30 cellular contexts compared by ENCODE assay signal in the genomic region with DNA sequence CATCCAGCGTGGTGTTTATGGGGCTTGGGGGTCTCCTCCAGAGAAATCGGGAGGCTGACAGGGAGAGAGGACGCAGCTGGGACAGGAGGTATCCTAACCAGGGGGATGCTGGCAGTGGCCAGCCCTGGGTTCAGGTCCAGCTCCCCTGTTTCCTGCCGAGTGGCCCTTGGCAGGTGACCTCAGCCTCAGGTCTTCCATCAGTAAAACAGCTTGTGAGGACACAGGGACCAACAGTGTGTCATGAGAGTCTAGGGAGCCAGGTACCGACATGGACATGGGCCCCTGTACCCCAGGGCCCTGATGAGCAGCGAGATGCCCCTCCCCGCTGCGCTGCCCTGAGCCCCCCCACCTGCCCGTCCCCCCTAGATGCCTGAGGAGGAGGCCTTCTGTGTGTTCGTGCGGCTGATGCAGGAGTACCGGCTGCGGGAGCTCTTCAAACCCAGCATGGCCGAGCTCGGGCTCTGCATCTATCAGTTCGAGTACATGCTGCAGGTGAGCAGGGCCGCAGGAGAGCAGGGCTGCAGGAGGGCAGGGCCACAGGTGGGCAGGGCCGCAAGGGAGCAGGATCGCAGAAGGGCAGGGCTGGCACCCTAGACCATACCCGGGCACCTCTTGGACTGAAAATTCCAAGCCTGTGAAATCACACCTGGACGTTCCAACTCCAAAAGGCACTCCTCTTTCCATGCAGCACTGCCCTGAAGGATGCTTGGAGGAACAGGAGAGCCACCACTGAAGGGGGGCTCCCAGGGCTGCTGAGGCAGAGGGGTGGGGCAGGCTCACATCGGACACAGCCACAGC. TPM values are rescaled to one million over a fixed set of nuclear protein-coding genes. Genes with fewer than 3 reads are reported as not detected.
DNase-seq lines count a peak whose midpoint lies in the region; ATAC-seq and TF ChIP-seq lines count a peak whose summit lies in the region.
"Had no signal": no experiment of that assay in that cellular context is flagged by ENCODE, and none has a peak within 500 bp of the region (broad histone marks: within the 10 kb centered on the region; RNA-seq: fewer than 3 reads in every experiment).

No MANE protein-coding gene starts in this region.

- no peak for ATAC-seq in HG03159 (IDR thresholded peaks at IDR 0.05; ENCODE audit: unreplicated experiment)
- ATAC-seq: activated T-helper 17 cell treated with anti-CD3 and anti-CD28 coated beads, Interleukin-2, amount 50 U/mL, for 72 hours; naive thymus-derived CD8-positive, alpha-beta T cell; stimulated activated effector memory CD8-positive, alpha-beta T cell treated with anti-CD3 and anti-CD28 coated beads, Interleukin-12 subunit alpha, Interleukin-12 subunit beta, amount 100 ng/mL, for 72 hours had no signal

- POLR2A ChIA-PET in RWPE1 (lab: Yijun Ruan, JAX; ENCODE audit: low non-redundant PET), result interaction anchor here (0.6 kb wide), 1 partner anchor 163 kb away, joined by 7 read pairs; no protein-coding TSS in a partner anchor

- CTCF ChIA-PET in RWPE1 (lab: Yijun Ruan, JAX), result interaction anchor here (1.5 kb wide), 1 partner anchor 12 kb away, joined by 4 read pairs; no protein-coding TSS in a partner anchor

- intact Hi-C loops in stomach (cut with DNase I; ENCODE audit: low total_unique reads), result loop anchor here (10.0 kb wide), 2 partner anchors 75 to 155 kb away; a partner anchor contains a TSS

- peaks cover 0 to 28% (median 14%) of the 10 kb centered on the region in 10 experiments; a peak in 14 of 20 replicates for H3K4me1 ChIP-seq in BLaER1 treated with 17β-estradiol and CSF1 and Interleukin-3, amounts not matched to agents 10 nM and 100 nM
- H3K4me1 ChIP-seq in osteoblast (ENCODE audit: insufficient read depth, low read length) (no peaks in the 10 kb centered on the region), stomach (peaks cover 0 to 18% (median 10%) of the 10 kb centered on the region in 4 donors)
- H3K4me1 ChIP-seq: uterus had no signal

- peak overlapping the region in 8 of 11 experiments; percentile 24 to 63 (median 52); a peak in 14 of 22 replicates for H3K4me2 ChIP-seq in BLaER1 treated with 17β-estradiol and CSF1 and Interleukin-3, amounts not matched to agents 10 nM and 100 nM
- no peak overlapping the region for H3K4me2 ChIP-seq in osteoblast (ENCODE audit: insufficient read depth, low read length)
- H3K4me2 ChIP-seq: KMS-11 had no signal

- peaks cover 0 to 66% (median 13%) of the 10 kb centered on the region in 11 experiments; a peak in 13 of 22 replicates for H4K20me1 ChIP-seq in BLaER1 treated with 17β-estradiol and CSF1 and Interleukin-3, amounts not matched to agents 10 nM and 100 nM
- peaks cover 7% of the 10 kb centered on the region for H4K20me1 ChIP-seq in osteoblast (ENCODE audit: insufficient read depth, low read length)

- no peaks in the 10 kb centered on the region; a peak in 1 of 22 replicates for H3K36me3 ChIP-seq in BLaER1 treated with 17β-estradiol and CSF1 and Interleukin-3, amounts not matched to agents 10 nM and 100 nM
- H3K36me3 ChIP-seq in osteoblast (ENCODE audit: insufficient read depth, low read length) (no peaks in the 10 kb centered on the region), stomach (peaks cover 0 to 14% (median 6%) of the 10 kb centered on the region in 4 donors)
- H3K36me3 ChIP-seq: HAP-1, ovary, Peyer's patch, uterus had no signal

- 67 to 80% (median 74%) methylated on average over 12 to 22 of the region's 22 CpGs for WGBS in stomach, 5 donors

- no peak overlapping the region for H3K4me3 ChIP-seq in BLaER1 treated with 17β-estradiol and CSF1 and Interleukin-3, amounts not matched to agents 10 nM and 100 nM
- H3K4me3 ChIP-seq in osteoblast (ENCODE audit: insufficient read depth, low read length), result no peak overlapping the region
- H3K4me3 ChIP-seq in stomach, result no peak overlapping the region
- H3K4me3 ChIP-seq: HAP-1, ovary, Peyer's patch, uterus had no signal

- H2AFZ ChIP-seq in osteoblast (ENCODE audit: low read length), result no peak overlapping the region

- DNase-seq in RWPE1 (ENCODE audit: low spot score) (peak; percentile 79), iPS-NIHi11 (ENCODE audit: low spot score) (peak; percentile 45), osteoblast (ENCODE audit: insufficient read length, low spot score, missing footprints) (peak; percentile 88), stomach (no peak), NCI-H2196 treated with DMSO at 0.1 percent for 48 hours (lab: John Stamatoyannopoulos, UW; ENCODE audit: unreplicated experiment) (no peak), COLO829 (ENCODE audit: low spot score) (no peak)
- DNase-seq: activated CD4-positive, alpha-beta T cell treated with anti-CD3 and anti-CD28 coated beads for 4 hours; activated naive CD4-positive, alpha-beta T cell treated with anti-CD3 and anti-CD28 coated beads, Interleukin-2, amount 50 U/mL, for 16 hours; CD8-positive, alpha-beta memory T cell; effector memory CD4-positive, alpha-beta T cell; EL; immature natural killer cell; midbrain; MM.1S; naive thymus-derived CD8-positive, alpha-beta T cell; NCI-H2029 treated with DMSO at 0.1 percent for 48 hours; NCI-H345; SW 1271; uterus had no signal

- H3K79me2 ChIP-seq in osteoblast (ENCODE audit: insufficient read depth, low read length), result no peaks in the 10 kb centered on the region

- TF ChIP-seq CTCF in RWPE1 (conservative IDR thresholded peaks at IDR 0.05; ENCODE audit: low read depth) (no peak), osteoblast (IDR thresholded peaks at IDR 0.05; ENCODE audit: extremely low read depth, low read depth, low read length) (no peak), stomach (IDR thresholded peaks at IDR 0.05) (no peak)

- H3K9me3 ChIP-seq in BLaER1 treated with 17β-estradiol and CSF1 and Interleukin-3, amounts not matched to agents 10 nM and 100 nM (replicated peaks in 1 of 11), result no peaks in the 10 kb centered on the region
- H3K9me3 ChIP-seq in osteoblast (ENCODE audit: low read depth, low read length), result no peaks in the 10 kb centered on the region
- H3K9me3 ChIP-seq in stomach, result no peaks in the 10 kb centered on the region
- H3K9me3 ChIP-seq: HAP-1, ovary, Peyer's patch, uterus had no signal

- no peak for TF ChIP-seq POLR2A in stomach (IDR thresholded peaks at IDR 0.05)

- peak overlapping the region in 4 of 11 experiments; percentile 14 to 39 (median 24); a peak in 4 of 22 replicates for H3K9ac ChIP-seq in BLaER1 treated with 17β-estradiol and CSF1 and Interleukin-3, amounts not matched to agents 10 nM and 100 nM
- H3K9ac ChIP-seq: KMS-11 had no signal

- TF ChIP-seq EP300 in stomach (IDR thresholded peaks at IDR 0.05), result no peak

- H3K27ac ChIP-seq in BLaER1 treated with 17β-estradiol and CSF1 and Interleukin-3, amounts not matched to agents 10 nM and 100 nM, result no peak overlapping the region
- peak overlapping the region; percentile 83 for H3K27ac ChIP-seq in RWPE1
- H3K27ac ChIP-seq in osteoblast (ENCODE audit: low read depth, low read length), result no peak overlapping the region
- H3K27ac ChIP-seq in stomach, result no peak overlapping the region
- H3K27ac ChIP-seq: epithelial cell of prostate, KMS-11, ovary, Peyer's patch, uterus had no signal

- H3K27me3 ChIP-seq in BLaER1 treated with 17β-estradiol and CSF1 and Interleukin-3, amounts not matched to agents 10 nM and 100 nM, result no peaks in the 10 kb centered on the region
- H3K27me3 ChIP-seq in osteoblast (ENCODE audit: insufficient read depth, low read length) (no peaks in the 10 kb centered on the region), stomach (no peaks in the 10 kb centered on the region)
- H3K27me3 ChIP-seq: ovary, Peyer's patch, uterus had no signal

RNA-seq across cellular contexts. Expression of a gene that starts 19.8 kb away (rescaled TPM):
- total RNA-seq in osteoblast, result 24.8 and 26.1 TPM in 2 replicates
- total RNA-seq in stomach, result 10 to 100 TPM in 2 of 5 donors, 1 to 10 TPM in 3; 4.9 to 31.6 (median 9.3) TPM
- 1 to 10 TPM; 5.1 to 8.2 (median 7.8) TPM for polyA plus RNA-seq in stomach

RNA-seq across cellular contexts. Expression of a gene that starts 24.4 kb away (rescaled TPM):
- total RNA-seq in osteoblast (under 0.01 TPM in 1 of 2 replicates, not detected in the other), stomach (under 1 TPM in 1 of 5 donors, not detected in 4; 0.18 TPM)
- under 1 TPM; 0.45 to 0.61 (median 0.50) TPM for polyA plus RNA-seq in stomach
- total RNA-seq: CD8-positive, alpha-beta memory T cell; liver; Peyer's patch; subcutaneous adipose tissue had no signal
- polyA plus RNA-seq: CD8-positive, alpha-beta memory T cell; immature natural killer cell had no signal

RNA-seq across cellular contexts. Expression of a gene that starts 38.5 kb away (rescaled TPM):
- total RNA-seq in osteoblast, result 10.5 and 17.4 TPM in 2 replicates
- 10 to 100 TPM in 1 of 5 donors, 1 to 10 TPM in 2, under 1 TPM in 1, not detected in 1; 0.58 to 12.5 (median 2.5) TPM for total RNA-seq in stomach
- 1 to 10 TPM in 2 of 3 donors, under 1 TPM in 1; 0.93 to 2.1 (median 1.7) TPM for polyA plus RNA-seq in stomach
- total RNA-seq: activated T-helper 17 cell treated with anti-CD3 and anti-CD28 coated beads, Interleukin-2, amount 50 U/mL, for 72 hours; CD8-positive, alpha-beta memory T cell; naive thymus-derived CD8-positive, alpha-beta T cell had no signal
- polyA plus RNA-seq: CD8-positive, alpha-beta memory T cell; immature natural killer cell; naive thymus-derived CD8-positive, alpha-beta T cell had no signal

RNA-seq across cellular contexts. Expression of a gene that starts 53.8 kb away (rescaled TPM):
- total RNA-seq in osteoblast (12.4 and 14.8 TPM in 2 replicates), stomach (10 to 100 TPM in 4 of 5 donors, 1 to 10 TPM in 1; 4.1 to 52.2 (median 11.0) TPM)
- polyA plus RNA-seq in stomach, result 10 to 100 TPM; 13.5 to 27.5 (median 15.9) TPM

Comparison
In these comparisons a context has a peak if more than half of its experiments do, and no peak if none do; other contexts are left out.
1. DNase-seq: peak in RWPE1 (single experiment), iPS-NIHi11 (single experiment) and osteoblast (single experiment); none in stomach (single experiment), NCI-H2196 treated with DMSO at 0.1 percent for 48 hours (single experiment) and COLO829 (single experiment).